11 cellular contexts compared by ENCODE assay signal in the genomic region with DNA sequence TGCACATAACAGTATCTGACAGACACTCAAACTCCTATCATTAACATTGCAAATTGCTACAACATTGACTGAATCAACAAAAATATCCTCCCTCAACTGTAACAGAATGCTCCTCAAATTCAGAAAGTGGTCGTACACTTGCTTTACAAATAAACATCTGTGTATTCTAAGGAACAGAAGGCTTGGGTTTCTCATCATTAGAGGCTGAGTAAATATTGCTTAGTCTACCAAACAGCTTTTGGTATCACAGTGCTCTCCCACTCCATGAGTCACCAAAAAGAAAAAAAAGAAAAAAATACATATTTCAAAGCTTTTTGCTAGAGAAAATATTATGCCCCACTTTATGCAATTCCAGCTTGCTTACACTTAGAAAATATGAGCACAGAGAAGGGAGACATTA. TPM values are rescaled to one million over a fixed set of nuclear protein-coding genes. Genes with fewer than 3 reads are reported as not detected.
DNase-seq lines count a peak whose midpoint lies in the region; FAIRE-seq and TF ChIP-seq lines count a peak whose summit lies in the region.
"Had no signal": no experiment of that assay in that cellular context is flagged by ENCODE, and none has a peak within 500 bp of the region (broad histone marks: within the 10 kb centered on the region; RNA-seq: fewer than 3 reads in every experiment).

No MANE protein-coding gene starts in this region.

- DNase-seq in Ammon's horn (ENCODE audit: low spot score) (peak; percentile 28), NCI-H1694 treated with DMSO at 0.1 percent for 48 hours (lab: John Stamatoyannopoulos, UW) (peak; percentile 69), bronchial epithelial cell (ENCODE audit: low read depth) (peak; percentile 59), mesothelial cell of epicardium (ENCODE audit: low spot score in 2 of 2, unreplicated experiment in 2 of 2) (no peak), GF-D8 (lab: John Stamatoyannopoulos, UW) (no peak), HT-29 (ENCODE audit: low spot score) (no peak), iPS-NIHi7 (ENCODE audit: extremely low spot score) (no peak)
- DNase-seq in activated naive CD4-positive, alpha-beta T cell treated with anti-CD3 and anti-CD28 coated beads, Interleukin-2, amount 50 U/mL, for 16 hours: no peak
- DNase-seq: amniotic stem cell, spleen had no signal

- peaks cover 33% of the 10 kb centered on the region for H3K4me1 Mint-ChIP-seq in mesothelial cell of epicardium
- H3K4me1 Mint-ChIP-seq: IgD-negative memory B cell had no signal

- H3K4me3 ChIP-seq in bronchial epithelial cell (ENCODE audit: low read depth, low read length): no peak overlapping the region
- H3K4me3 ChIP-seq: spleen had no signal

- no peaks in the 10 kb centered on the region for H3K36me3 ChIP-seq in bronchial epithelial cell (ENCODE audit: control insufficient read depth, insufficient read depth, low read length)
- H3K36me3 ChIP-seq: spleen had no signal

- no peaks in the 10 kb centered on the region for H3K36me3 Mint-ChIP-seq in mesothelial cell of epicardium

- H3K27me3 ChIP-seq in bronchial epithelial cell (ENCODE audit: control insufficient read depth, insufficient read depth, low read length): no peaks in the 10 kb centered on the region
- H3K27me3 ChIP-seq: spleen had no signal

- no peak for TF ChIP-seq CTCF in bronchial epithelial cell (IDR thresholded peaks at IDR 0.05; ENCODE audit: insufficient read depth, low read length, severe bottlenecking)
- no peak for TF ChIP-seq CTCF in mesothelial cell of epicardium (IDR thresholded peaks at IDR 0.05; ENCODE audit: unreplicated experiment)

- no peak overlapping the region for H3K4me3 Mint-ChIP-seq in mesothelial cell of epicardium
- H3K4me3 Mint-ChIP-seq: IgD-negative memory B cell had no signal

- no peaks in the 10 kb centered on the region for H3K27me3 Mint-ChIP-seq in mesothelial cell of epicardium (ENCODE audit: low read depth)
- H3K27me3 Mint-ChIP-seq: IgD-negative memory B cell had no signal

- no peak for FAIRE-seq in bronchial epithelial cell (lab: Jason Lieb, UNC)

- no peaks in the 10 kb centered on the region for H3K9me3 Mint-ChIP-seq in mesothelial cell of epicardium

- H3K27ac Mint-ChIP-seq in mesothelial cell of epicardium: peak overlapping the region; percentile 35
- H3K27ac Mint-ChIP-seq: IgD-negative memory B cell had no signal

RNA-seq across cellular contexts. Expression of a gene that starts 23.9 kb away (rescaled TPM):
- total RNA-seq in bronchial epithelial cell: 13.8 and 24.0 TPM in 2 replicates
- total RNA-seq in mesothelial cell of epicardium: 75.8 to 85.3 TPM (median 78.4 TPM) in 3 replicates
- total RNA-seq in HT-29 (2014; rRNA removed; shearing (Covaris generic)): not detected in 2 replicates

Comparison
In these comparisons a context has a peak if more than half of its experiments do, and no peak if none do; other contexts are left out.
1. DNase-seq: peak in Ammon's horn (single experiment), NCI-H1694 treated with DMSO at 0.1 percent for 48 hours (single experiment) and bronchial epithelial cell (single experiment); none in mesothelial cell of epicardium (0 of 2), GF-D8 (single experiment), HT-29 (single experiment), activated naive CD4-positive, alpha-beta T cell treated with anti-CD3 and anti-CD28 coated beads, Interleukin-2, amount 50 U/mL, for 16 hours (single experiment) and iPS-NIHi7 (single experiment).
2. RNA of a gene that starts 23.9 kb away (total RNA-seq): 75.8 to 85.3 TPM in mesothelial cell of epicardium and 13.8 to 24.0 TPM in bronchial epithelial cell; not detected in HT-29; every median in the first group is over 10 times any median in the second.